ENCODE assay signal across 18 cellular contexts in genomic region chr3:191634902-191635301, GRCh38.
A peak's percentile ranks its signal among the peaks of the same experiment; 100 is the strongest.
DNase-seq lines count a peak whose midpoint lies in the region; ATAC-seq, FAIRE-seq and TF ChIP-seq lines count a peak whose summit lies in the region.
"Had no signal": no experiment of that assay in that cellular context is flagged by ENCODE, and none has a peak within 500 bp of the region (broad histone marks: within the 10 kb centered on the region; RNA-seq: fewer than 3 reads in every experiment).

No MANE protein-coding gene starts in this region.

- no peaks in the 10 kb centered on the region for H3K23me2 ChIP-seq in H1 (ENCODE audit: low read depth, low read length)

- H3K36me3 ChIP-seq in H1 (ENCODE audit: control insufficient read depth in 2 of 4, insufficient read depth in 4 of 4, low read length in 3 of 4), result no peaks in the 10 kb centered on the region
- H3K36me3 ChIP-seq in neuronal stem cell (replicated peaks in 1 of 2; ENCODE audit: control insufficient read depth in 2 of 2, insufficient read depth in 2 of 2, low read length in 2 of 2), result no peaks in the 10 kb centered on the region
- H3K36me3 ChIP-seq: BLaER1 had no signal

- no peak for TF ChIP-seq CTCF in H1 (IDR thresholded peaks at IDR 0.05; ENCODE audit: control extremely low read depth in 1 of 3, insufficient read depth in 1 of 3, low read depth in 1 of 3, low read length in 3 of 3)

- POLR2A ChIA-PET in H1 (lab: Charles Lee; ENCODE audit: partially characterized antibody), result no interaction called here

- no peak overlapping the region for H2BK12ac ChIP-seq in H1 (ENCODE audit: low read depth, low read length)
- H2BK12ac ChIP-seq in neuronal stem cell (ENCODE audit: low read length), result no peak overlapping the region

- H4K5ac ChIP-seq in H1 (ENCODE audit: insufficient read length, low read depth, low read length), result no peak overlapping the region

- H2AK5ac ChIP-seq in H1 (ENCODE audit: low read depth, low read length) (no peak overlapping the region), neuronal stem cell (ENCODE audit: low read depth, low read length) (no peak overlapping the region)

- ATAC-seq in left ventricle myocardium superior (no peak), HG03039 (IDR thresholded peaks at IDR 0.05; ENCODE audit: unreplicated experiment) (no peak), GM21717 (IDR thresholded peaks at IDR 0.05; ENCODE audit: unreplicated experiment) (no peak)
- ATAC-seq: GM12878 had no signal

- H3K4me2 ChIP-seq in H1 (ENCODE audit: insufficient read depth in 1 of 2, low read depth in 2 of 2, low read length in 2 of 2), result no peak overlapping the region
- no peak overlapping the region for H3K4me2 ChIP-seq in neuronal stem cell (ENCODE audit: insufficient read depth, low read length, poor library complexity, severe bottlenecking)
- H3K4me2 ChIP-seq: BLaER1 had no signal

- no peak overlapping the region for H4K8ac ChIP-seq in H1 (ENCODE audit: extremely low read depth, insufficient read depth, low read length)
- no peak overlapping the region for H4K8ac ChIP-seq in neuronal stem cell (ENCODE audit: low read depth, low read length)

- no peak overlapping the region for H2BK20ac ChIP-seq in H1 (ENCODE audit: low read length)

- H2AFZ ChIP-seq in H1 (ENCODE audit: low read length) (0 out of 2 replicates have a peak overlapping the region, but pooled peaks have one; percentile 53), neuronal stem cell (ENCODE audit: low read length) (peak overlapping the region; percentile 19)

- CTCF ChIA-PET in H1 (lab: Charles Lee; ENCODE audit: partially characterized antibody), result interaction anchor here (1.4 kb wide), 1 partner anchor 8 kb away, joined by 5 read pairs; no protein-coding TSS in a partner anchor

- H3K4ac ChIP-seq in H1 (replicated peaks; ENCODE audit: insufficient read length, low read depth, low read length), result no peak overlapping the region
- no peak overlapping the region for H3K4ac ChIP-seq in neuronal stem cell (ENCODE audit: low read length)

- H2BK5ac ChIP-seq in H1 (ENCODE audit: low read depth, low read length) (no peak overlapping the region), neuronal stem cell (ENCODE audit: low read length) (no peak overlapping the region)

- H3K9ac ChIP-seq in H1 (replicated peaks in 1 of 4; ENCODE audit: extremely low read depth in 1 of 4, low read depth in 3 of 4, low read length in 3 of 4), result no peak overlapping the region
- no peak overlapping the region for H3K9ac ChIP-seq in neuronal stem cell (ENCODE audit: low read depth, low read length, poor library complexity)
- H3K9ac ChIP-seq: BLaER1 had no signal

- no peak overlapping the region for H3K56ac ChIP-seq in H1 (replicated peaks; ENCODE audit: insufficient read length, low read depth, low read length)

- 84% methylated on average over 1 of the region's 1 CpG; no CpG with 5 or more reads in 1 of the 2 experiments for WGBS in H1 (ENCODE audit: extremely low coverage in 1 of 2, insufficient coverage in 1 of 2, insufficient read length in 1 of 2, insufficient replicate concordance in 2 of 2, low coverage in 1 of 2, low lambda C conversion rate in 2 of 2, missing lambda C conversion rate in 1 of 2), 2 experiments
- no CpG with 5 or more reads among the region's 1 CpG for WGBS in neuronal stem cell (ENCODE audit: extremely low coverage in 2 of 2, insufficient read length in 2 of 2, insufficient replicate concordance in 1 of 2), 2 donors

- no peaks in the 10 kb centered on the region for H3K79me1 ChIP-seq in H1 (ENCODE audit: low read depth, low read length)
- H3K79me1 ChIP-seq in neuronal stem cell (ENCODE audit: low read depth, low read length), result no peaks in the 10 kb centered on the region

- H3K14ac ChIP-seq in H1 (ENCODE audit: insufficient read length) (no peak overlapping the region), neuronal stem cell (ENCODE audit: low read length) (no peak overlapping the region)

- H3K9me3 ChIP-seq in H1 (ENCODE audit: insufficient read depth in 2 of 2, low read depth in 1 of 2, low read length in 1 of 2) (no peaks in the 10 kb centered on the region), neuronal stem cell (replicated peaks in 1 of 2; ENCODE audit: control insufficient read depth in 2 of 2, insufficient read depth in 1 of 2, low read depth in 1 of 2, low read length in 2 of 2) (no peaks in the 10 kb centered on the region)
- H3K9me3 ChIP-seq: BLaER1 had no signal

- no peak for TF ChIP-seq EP300 in H1 (IDR thresholded peaks at IDR 0.05; ENCODE audit: borderline replicate concordance in 1 of 2, low read depth in 2 of 2, low read length in 2 of 2)

- no peak overlapping the region for H3K27ac ChIP-seq in H1 (ENCODE audit: low read depth, low read length)
- H3K27ac ChIP-seq in neuronal stem cell (replicated peaks; ENCODE audit: low read length), result no peak overlapping the region
- H3K27ac ChIP-seq: BLaER1 had no signal

- no peak for TF ChIP-seq POLR2A in H1 (IDR thresholded peaks at IDR 0.05; ENCODE audit: control extremely low read depth in 1 of 2, low read depth in 2 of 2, low read length in 2 of 2)

- H3K18ac ChIP-seq in H1 (ENCODE audit: extremely low read depth, low read length) (no peak overlapping the region), neuronal stem cell (ENCODE audit: low read length) (no peak overlapping the region)

- intact Hi-C loops in left ventricle myocardium superior (cut with micrococcal nuclease), result no loop called here

- H2BK120ac ChIP-seq in H1 (replicated peaks; ENCODE audit: low read depth, low read length), result no peak overlapping the region
- no peak overlapping the region for H2BK120ac ChIP-seq in neuronal stem cell (ENCODE audit: low read depth, low read length)

- DNase-seq in NCI-H82 (lab: John Stamatoyannopoulos, UW) (peak; percentile 17), NCI-H82 treated with DMSO at 0.1 percent for 48 hours (lab: John Stamatoyannopoulos, UW; ENCODE audit: unreplicated experiment) (no peak), HT1080 (ENCODE audit: low read depth) (peak; percentile 7), H1 (ENCODE audit: low read depth in 1 of 2, low spot score in 2 of 2) (no peak), neuronal stem cell (ENCODE audit: low spot score) (no peak), left ventricle myocardium superior (no peak)
- DNase-seq: 8988T; CD4-positive, alpha-beta memory T cell; DMS153; DMS79; GOT3; HCEC 1CT; HFFc6; KG1 had no signal

- no peaks in the 10 kb centered on the region for H4K20me1 ChIP-seq in H1 (replicated peaks in 1 of 2; ENCODE audit: control insufficient read depth in 1 of 2, insufficient read depth in 2 of 2, low read length in 2 of 2)
- H4K20me1 ChIP-seq: BLaER1 had no signal

- FAIRE-seq in H1 (lab: Jason Lieb, UNC), result no peak
- FAIRE-seq: GM12878 had no signal

- H2BK15ac ChIP-seq in H1 (ENCODE audit: low read length) (no peak overlapping the region), neuronal stem cell (ENCODE audit: low read length) (no peak overlapping the region)

- H3K27me3 ChIP-seq in H1 (replicated peaks in 1 of 4; ENCODE audit: control insufficient read depth in 3 of 4, extremely low read depth in 1 of 4, insufficient read depth in 3 of 4, low read length in 3 of 4) (no peaks in the 10 kb centered on the region), neuronal stem cell (ENCODE audit: control insufficient read depth in 3 of 3, insufficient read depth in 3 of 3, low read depth in 1 of 3, low read length in 3 of 3) (no peaks in the 10 kb centered on the region)
- H3K27me3 ChIP-seq: BLaER1 had no signal

- H4K91ac ChIP-seq in H1 (replicated peaks; ENCODE audit: insufficient read length, low read length), result no peak overlapping the region
- no peak overlapping the region for H4K91ac ChIP-seq in neuronal stem cell (ENCODE audit: low read depth, low read length, poor library complexity)

- H3K4me1 ChIP-seq in H1 (replicated peaks in 1 of 4; ENCODE audit: control insufficient read depth in 3 of 4, insufficient read depth in 4 of 4, low read length in 3 of 4) (no peaks in the 10 kb centered on the region), neuronal stem cell (ENCODE audit: control insufficient read depth in 2 of 2, insufficient read depth in 1 of 2, low read depth in 1 of 2, low read length in 2 of 2) (peaks cover 0 to 3% of the 10 kb centered on the region in 2 donors)

- H3K4me3 ChIP-seq in H1 (ENCODE audit: extremely low read depth in 1 of 4, insufficient read depth in 2 of 4, low read depth in 3 of 4, low read length in 4 of 4) (no peak overlapping the region), neuronal stem cell (ENCODE audit: low read length in 2 of 2) (no peak overlapping the region)
- H3K4me3 ChIP-seq: BLaER1, GM12878 had no signal

- no peaks in the 10 kb centered on the region for H3K79me2 ChIP-seq in H1 (ENCODE audit: control insufficient read depth in 1 of 2, insufficient read depth in 2 of 2, low read length in 2 of 2)

- no peak for TF ChIP-seq RAD21 in H1 (IDR thresholded peaks at IDR 0.05 in 1 of 2, conservative IDR thresholded peaks at IDR 0.05 in 1 of 2; ENCODE audit: low read depth in 2 of 2, low read length in 2 of 2)

- no peak overlapping the region for H3K23ac ChIP-seq in H1 (ENCODE audit: insufficient read length)
- no peak overlapping the region for H3K23ac ChIP-seq in neuronal stem cell (ENCODE audit: low read depth, low read length, poor library complexity)

TF ChIP-seq in H1, 55 proteins besides CTCF, POLR2A, EP300 and RAD21 (continues in another document):
- TF ChIP-seq TAF7 (optimal IDR thresholded peaks at IDR 0.05; ENCODE audit: borderline replicate concordance, low read depth, low read length) (no peak), GTF2F1 (IDR thresholded peaks at IDR 0.05; ENCODE audit: borderline replicate concordance, low read depth, low read length) (no peak), TAF1 (IDR thresholded peaks at IDR 0.05; ENCODE audit: low read depth, low read length) (no peak), RFX5 (IDR thresholded peaks at IDR 0.05; ENCODE audit: borderline replicate concordance, low read depth, low read length) (no peak), TEAD4 (IDR thresholded peaks at IDR 0.05; ENCODE audit: low read depth, low read length) (no peak), CREB1 (IDR thresholded peaks at IDR 0.05) (no peak), HDAC2 (IDR thresholded peaks at IDR 0.05; ENCODE audit: borderline replicate concordance in 1 of 2, low read depth in 2 of 2, low read length in 2 of 2) (no peak), BACH1 (IDR thresholded peaks at IDR 0.05; ENCODE audit: low read length) (no peak), ATF2 (IDR thresholded peaks at IDR 0.05; ENCODE audit: low read length) (no peak), CHD2 (IDR thresholded peaks at IDR 0.05; ENCODE audit: low read length) (no peak), BCL11A (IDR thresholded peaks at IDR 0.05; ENCODE audit: low read depth in 2 of 2, low read length in 2 of 2) (no peak)

Comparison
In these comparisons a context has a peak if more than half of its experiments do, and no peak if none do; other contexts are left out.
1. DNase-seq: peak in NCI-H82 (single experiment) and HT1080 (single experiment); none in NCI-H82 treated with DMSO at 0.1 percent for 48 hours (single experiment), H1 (0 of 2), neuronal stem cell (single experiment) and left ventricle myocardium superior (single experiment).